ENCODE assay signal across 1 cellular context in genomic region chr4:158998624-158999023, GRCh38.
TF ChIP-seq lines count a peak whose summit lies in the region.

No MANE protein-coding gene starts in this region.

TF ChIP-seq in SK-N-SH, 30 proteins besides CTCF, POLR2A, EP300 and RAD21 (continued from another document):
- no peak for TF ChIP-seq IRF3 (IDR thresholded peaks at IDR 0.05; ENCODE audit: low read depth, low read length)
- TF ChIP-seq MXI1 (IDR thresholded peaks at IDR 0.05; ENCODE audit: low read depth, low read length): no peak
- TF ChIP-seq SIN3A (IDR thresholded peaks at IDR 0.05; ENCODE audit: borderline replicate concordance, low read depth, low read length): no peak
- no peak for TF ChIP-seq NFIC (IDR thresholded peaks at IDR 0.05; ENCODE audit: borderline replicate concordance)
- no peak for TF ChIP-seq ELF1 (IDR thresholded peaks at IDR 0.05)
- no peak for TF ChIP-seq FOXM1 (IDR thresholded peaks at IDR 0.05; ENCODE audit: low read depth)
- TF ChIP-seq EZH2phosphoT487 (IDR thresholded peaks at IDR 0.05; ENCODE audit: borderline replicate concordance, low read depth): no peak
